In the genomic region with DNA sequence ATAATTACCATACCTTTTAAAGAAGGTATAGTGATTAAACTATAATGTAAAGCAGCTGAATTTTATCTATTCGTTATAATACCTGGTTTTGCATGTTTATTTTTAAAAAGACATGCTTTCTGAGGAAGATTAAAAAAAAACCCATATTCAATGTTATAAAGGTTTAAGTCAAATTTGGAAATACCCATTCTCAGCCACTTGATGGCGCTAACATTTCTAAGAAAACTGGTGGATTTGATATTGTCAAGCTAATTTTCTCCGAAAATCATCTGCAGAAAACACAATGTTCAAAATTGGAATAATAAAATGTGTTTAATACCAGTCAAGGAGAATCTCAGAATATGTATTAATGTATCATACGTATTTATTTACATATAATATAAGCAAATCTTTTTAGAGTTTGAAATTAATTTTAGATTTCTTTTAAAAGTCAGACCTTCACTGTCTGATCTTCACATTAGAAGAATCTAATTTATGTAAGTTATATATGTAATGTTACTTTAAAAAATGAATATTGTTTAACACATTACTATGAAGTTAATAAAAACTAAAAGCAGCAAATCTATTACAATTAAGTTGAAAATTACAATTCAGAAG, we compare ENCODE assay signal across 8 cellular contexts. TPM values are rescaled to one million over a fixed set of nuclear protein-coding genes. Genes with fewer than 3 reads are reported as not detected.
A peak's percentile ranks its signal among the peaks of the same experiment; 100 is the strongest.
DNase-seq lines count a peak whose midpoint lies in the region; ATAC-seq and TF ChIP-seq lines count a peak whose summit lies in the region.

No MANE protein-coding gene starts in this region.

- DNase-seq in AG10803 (ENCODE audit: low read depth) (peak; percentile 59), NCI-H526 (lab: John Stamatoyannopoulos, UW) (peak; percentile 15 to 33), cerebellar cortex (ENCODE audit: low spot score) (peak; percentile 71), mesothelial cell of epicardium (ENCODE audit: low spot score in 2 of 2, unreplicated experiment in 2 of 2) (no peak), NCI-H187 (lab: John Stamatoyannopoulos, UW) (no peak)
- DNase-seq in activated effector memory CD4-positive, alpha-beta T cell treated with anti-CD3 and anti-CD28 coated beads, Interleukin-2, amount 50 U/mL, for 16 hours: no peak
- DNase-seq in activated effector memory CD4-positive, alpha-beta T cell treated with Interleukin-2 at 50 U/mL for 16 hours: no peak

- ATAC-seq in GM18517 (IDR thresholded peaks at IDR 0.05; ENCODE audit: unreplicated experiment): peak; percentile 56

- no peak overlapping the region for H3K27ac Mint-ChIP-seq in mesothelial cell of epicardium

- no peaks in the 10 kb centered on the region for H3K9me3 Mint-ChIP-seq in mesothelial cell of epicardium

- TF ChIP-seq CTCF in AG10803 (conservative IDR thresholded peaks at IDR 0.05; ENCODE audit: low read length) (peak; percentile 74), mesothelial cell of epicardium (IDR thresholded peaks at IDR 0.05; ENCODE audit: unreplicated experiment) (peak; percentile 88)

- H3K36me3 Mint-ChIP-seq in mesothelial cell of epicardium: peaks cover 24% of the 10 kb centered on the region

- no peaks in the 10 kb centered on the region for H3K27me3 Mint-ChIP-seq in mesothelial cell of epicardium (ENCODE audit: low read depth)

- H3K4me1 Mint-ChIP-seq in mesothelial cell of epicardium: no peaks in the 10 kb centered on the region

- H3K4me3 ChIP-seq in AG10803 (ENCODE audit: low read length): no peak overlapping the region

- H3K4me3 Mint-ChIP-seq in mesothelial cell of epicardium: no peak overlapping the region

RNA-seq across cellular contexts. Expression of a gene that starts 35.0 kb away (rescaled TPM):
- total RNA-seq in mesothelial cell of epicardium: 25.1 to 27.0 TPM (median 25.3 TPM) in 3 replicates

Comparison
In these comparisons a context has a peak if more than half of its experiments do, and no peak if none do; other contexts are left out.
1. DNase-seq: peak in AG10803 (single experiment), NCI-H526 (2 of 2) and cerebellar cortex (single experiment); none in mesothelial cell of epicardium (0 of 2), activated effector memory CD4-positive, alpha-beta T cell treated with anti-CD3 and anti-CD28 coated beads, Interleukin-2, amount 50 U/mL, for 16 hours (single experiment), activated effector memory CD4-positive, alpha-beta T cell treated with Interleukin-2 at 50 U/mL for 16 hours (single experiment) and NCI-H187 (0 of 2).